19 cellular contexts compared by ENCODE assay signal in genomic region chr2:236715077-236715476, GRCh38.
DNase-seq lines count a peak whose midpoint lies in the region; ATAC-seq and TF ChIP-seq lines count a peak whose summit lies in the region.
"Had no signal": no experiment of that assay in that cellular context is flagged by ENCODE, and none has a peak within 500 bp of the region (broad histone marks: within the 10 kb centered on the region; RNA-seq: fewer than 3 reads in every experiment).

No MANE protein-coding gene starts in this region.

- in situ Hi-C loops in GM13976 (cut with MboI; ENCODE audit: low sequenced_read_pairs, unreplicated experiment), result no loop called here

- H3K9me3 Mint-ChIP-seq in dendritic cell treated with granulocyte-macrophage colony-stimulating factor and Interleukin-4, amounts not matched to agents 40 ng/mL and 50 ng/mL, for 4 days, result no peaks in the 10 kb centered on the region
- H3K9me3 Mint-ChIP-seq: effector memory CD8-positive, alpha-beta T cell had no signal

- TF ChIP-seq POLR2A in sigmoid colon (IDR thresholded peaks at IDR 0.05), result no peak

- H3K27me3 ChIP-seq in upper lobe of right lung (no peaks in the 10 kb centered on the region), sigmoid colon (no peaks in the 10 kb centered on the region)

- ATAC-seq in left cardiac atrium, result peak in 1 of 2 donors; percentile 29
- peak; percentile 22 for ATAC-seq in mucosa of descending colon
- peak; percentile 65 for ATAC-seq in upper lobe of right lung
- ATAC-seq in HG02759 (IDR thresholded peaks at IDR 0.05; ENCODE audit: unreplicated experiment), result no peak
- ATAC-seq: activated CD8-positive, alpha-beta memory T cell treated with anti-CD3 and anti-CD28 coated beads, Interleukin-2, amount 10 ng/mL, durations not matched to agents 7 days and 5 days; effector memory CD8-positive, alpha-beta T cell had no signal

- no peak for TF ChIP-seq EP300 in sigmoid colon (IDR thresholded peaks at IDR 0.05)

- peak overlapping the region; percentile 65 for H3K27ac Mint-ChIP-seq in dendritic cell treated with granulocyte-macrophage colony-stimulating factor and Interleukin-4, amounts not matched to agents 40 ng/mL and 50 ng/mL, for 4 days
- H3K27ac Mint-ChIP-seq: activated CD8-positive, alpha-beta memory T cell treated with anti-CD3 and anti-CD28 coated beads, Interleukin-2, amount 10 ng/mL, durations not matched to agents 7 days and 5 days; effector memory CD8-positive, alpha-beta T cell had no signal

- peaks cover 53% of the 10 kb centered on the region for H3K4me1 Mint-ChIP-seq in dendritic cell treated with granulocyte-macrophage colony-stimulating factor and Interleukin-4, amounts not matched to agents 40 ng/mL and 50 ng/mL, for 4 days (ENCODE audit: low read depth)

- H3K36me3 ChIP-seq in mucosa of descending colon (ENCODE audit: low read depth), result no peaks in the 10 kb centered on the region
- H3K36me3 ChIP-seq in upper lobe of right lung, result no peaks in the 10 kb centered on the region
- no peaks in the 10 kb centered on the region for H3K36me3 ChIP-seq in sigmoid colon

- intact Hi-C loops in left cardiac atrium (cut with DNase I) (no loop called here), cardiac septum (cut with DNase I) (no loop called here), mucosa of descending colon (cut with DNase I, micrococcal nuclease) (no loop called here), upper lobe of right lung (cut with DNase I) (no loop called here), sigmoid colon (cut with DNase I) (loop anchor here (5.0 kb wide), 1 partner anchor 33 kb away; no protein-coding TSS in a partner anchor)
- intact Hi-C loops in dendritic cell treated with granulocyte-macrophage colony-stimulating factor and Interleukin-4, amounts not matched to agents 40 ng/mL and 50 ng/mL, for 4 days (cut with micrococcal nuclease), result loop anchor here (5.0 to 10.0 kb wide), 2 partner anchors 72 to 160 kb away; no protein-coding TSS in a partner anchor

- no peak overlapping the region for H3K4me3 ChIP-seq in mucosa of descending colon
- no peak overlapping the region for H3K4me3 ChIP-seq in upper lobe of right lung
- no peak overlapping the region for H3K4me3 ChIP-seq in sigmoid colon
- H3K4me3 ChIP-seq: A549 had no signal

- no peaks in the 10 kb centered on the region for H3K36me3 Mint-ChIP-seq in dendritic cell treated with granulocyte-macrophage colony-stimulating factor and Interleukin-4, amounts not matched to agents 40 ng/mL and 50 ng/mL, for 4 days (ENCODE audit: low read depth)
- H3K36me3 Mint-ChIP-seq: activated CD8-positive, alpha-beta memory T cell treated with anti-CD3 and anti-CD28 coated beads, Interleukin-2, amount 10 ng/mL, durations not matched to agents 7 days and 5 days had no signal

- peaks cover 36% of the 10 kb centered on the region for H3K27me3 Mint-ChIP-seq in dendritic cell treated with granulocyte-macrophage colony-stimulating factor and Interleukin-4, amounts not matched to agents 40 ng/mL and 50 ng/mL, for 4 days

- no peak overlapping the region for H3K27ac ChIP-seq in upper lobe of right lung
- H3K27ac ChIP-seq in sigmoid colon, result no peak overlapping the region
- H3K27ac ChIP-seq: parathyroid adenoma had no signal

- H3K4me1 ChIP-seq in mucosa of descending colon (ENCODE audit: low read depth) (no peaks in the 10 kb centered on the region), upper lobe of right lung (no peaks in the 10 kb centered on the region), sigmoid colon (peaks cover 0 to 25% (median 16%) of the 10 kb centered on the region in 4 donors)

- H3K9me3 ChIP-seq in mucosa of descending colon (no peaks in the 10 kb centered on the region), upper lobe of right lung (no peaks in the 10 kb centered on the region), sigmoid colon (no peaks in the 10 kb centered on the region)
- H3K9me3 ChIP-seq: A549 had no signal

- 41 to 65% methylated on average over 10 of the region's 10 CpGs for whole genome bisulfite sequencing in sigmoid colon, 2 donors

- TF ChIP-seq CTCF in mucosa of descending colon (IDR thresholded peaks at IDR 0.05) (no peak), upper lobe of right lung (IDR thresholded peaks at IDR 0.05) (no peak), sigmoid colon (IDR thresholded peaks at IDR 0.05) (no peak), GM13976 (IDR thresholded peaks at IDR 0.05; ENCODE audit: borderline replicate concordance, control extremely low read depth, extremely low read depth, insufficient read depth, missing control alignments) (no peak)

- peak; percentile 33 for DNase-seq in left cardiac atrium
- DNase-seq in cardiac septum (ENCODE audit: low spot score), result no peak
- DNase-seq in mucosa of descending colon, result peak in 1 of 3 donors; percentile 29
- DNase-seq in upper lobe of right lung, result no peak
- DNase-seq in sigmoid colon, result no peak
- DNase-seq in GM13976 (ENCODE audit: low spot score), result no peak
- DNase-seq: activated CD4-positive, CD25-positive, alpha-beta regulatory T cell treated with anti-CD3 and anti-CD28 coated beads, Interleukin-2, amount 50 U/mL, for 72 hours; activated CD8-positive, alpha-beta memory T cell treated with anti-CD3 and anti-CD28 coated beads, Interleukin-2, amount 10 ng/mL, durations not matched to agents 7 days and 5 days; COR-L47; effector memory CD8-positive, alpha-beta T cell; foreskin melanocyte; mesendoderm; NCI-H1436 treated with DMSO at 0.1 percent for 48 hours; NCI-H524 treated with DMSO at 0.1 percent for 48 hours; T-helper 2 cell had no signal

- peak overlapping the region; percentile 24 for H3K4me3 Mint-ChIP-seq in dendritic cell treated with granulocyte-macrophage colony-stimulating factor and Interleukin-4, amounts not matched to agents 40 ng/mL and 50 ng/mL, for 4 days
- H3K4me3 Mint-ChIP-seq: activated CD8-positive, alpha-beta memory T cell treated with anti-CD3 and anti-CD28 coated beads, Interleukin-2, amount 10 ng/mL, durations not matched to agents 7 days and 5 days; effector memory CD8-positive, alpha-beta T cell had no signal

Comparison
In these comparisons a context has a peak if more than half of its experiments do, and no peak if none do; other contexts are left out.
1. intact Hi-C loops: an anchor here in dendritic cell treated with granulocyte-macrophage colony-stimulating factor and Interleukin-4, amounts not matched to agents 40 ng/mL and 50 ng/mL, for 4 days (5.0 to 10.0 kb wide) and sigmoid colon (5.0 kb wide); none called in left cardiac atrium, cardiac septum, mucosa of descending colon and upper lobe of right lung.